Comparison of ENCODE assay signal across 8 cellular contexts in the genomic region with DNA sequence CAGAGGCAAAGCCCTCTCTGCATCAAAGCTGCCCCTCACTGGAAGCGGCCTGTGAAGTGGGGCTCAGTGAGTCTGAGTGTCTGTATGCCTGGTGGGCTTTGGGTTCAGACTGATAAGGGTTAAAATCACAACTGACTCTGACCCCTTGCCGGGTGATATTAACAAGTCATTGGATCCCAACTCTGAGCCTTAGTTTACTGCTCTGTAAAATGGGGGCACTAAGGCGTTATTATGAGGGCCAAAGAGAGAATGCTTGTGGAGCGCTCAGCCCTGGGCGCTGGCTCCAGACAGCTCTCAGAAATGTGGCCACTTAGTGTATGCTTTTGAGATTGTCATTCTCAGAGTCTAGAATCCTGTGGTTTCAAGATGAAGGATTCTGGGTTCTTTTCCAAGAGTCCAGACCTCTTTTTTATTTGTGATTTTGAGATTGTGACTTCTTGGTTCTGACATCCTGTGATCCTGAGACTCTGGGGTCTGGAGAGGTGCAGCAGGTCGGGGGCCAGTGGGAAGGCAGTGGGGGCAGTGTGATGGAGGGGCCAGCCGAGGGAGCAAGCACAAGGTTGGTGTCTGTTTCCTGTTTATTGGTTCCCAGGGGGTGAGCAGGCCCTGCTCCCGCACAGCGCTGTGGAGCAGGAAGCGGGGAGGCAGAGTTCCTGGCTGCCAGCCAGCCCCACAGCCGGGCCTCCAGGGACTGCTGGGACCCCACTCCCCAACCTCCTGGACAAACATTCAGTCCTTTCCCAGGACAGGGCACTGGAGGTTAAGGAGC. TPM values are rescaled to one million over a fixed set of nuclear protein-coding genes. Genes with fewer than 3 reads are reported as not detected.
DNase-seq lines count a peak whose midpoint lies in the region; ATAC-seq, FAIRE-seq and TF ChIP-seq lines count a peak whose summit lies in the region.

No MANE protein-coding gene starts in this region.

- peak overlapping the region; percentile 60 for H3K4me3 Mint-ChIP-seq in glutamatergic neuron (ENCODE audit: unreplicated experiment)

- CTCF ChIA-PET in RWPE1 (lab: Yijun Ruan, JAX), result interaction anchor here (0.6 to 1.0 kb wide), 2 partner anchors 16 to 32 kb away, joined by 3 read pairs; no protein-coding TSS in a partner anchor

- H3K9me3 Mint-ChIP-seq in glutamatergic neuron (ENCODE audit: unreplicated experiment), result peaks cover 6% of the 10 kb centered on the region

- H3K36me3 Mint-ChIP-seq in glutamatergic neuron (ENCODE audit: unreplicated experiment), result peaks cover under 1% of the 10 kb centered on the region

- DNase-seq in GF-D8 (lab: John Stamatoyannopoulos, UW) (peak; percentile 10), RWPE1 (ENCODE audit: low spot score) (no peak), glutamatergic neuron (peak; percentile 52), sciatic nerve (ENCODE audit: low spot score) (no peak), SIG-M5 treated with dmso at 0.1 percent for 504 hours (lab: John Stamatoyannopoulos, UW; ENCODE audit: unreplicated experiment) (no peak), frontal cortex (ENCODE audit: low spot score in 2 of 2) (no peak), NCI-H2227 (lab: John Stamatoyannopoulos, UW; ENCODE audit: unreplicated experiment) (no peak)
- no peak for DNase-seq in activated CD8-positive, alpha-beta memory T cell treated with anti-CD3 and anti-CD28 coated beads, Interleukin-2, amount 50 U/mL, for 48 hours

- TF ChIP-seq CTCF in RWPE1 (conservative IDR thresholded peaks at IDR 0.05; ENCODE audit: low read depth) (no peak), glutamatergic neuron (IDR thresholded peaks at IDR 0.05; ENCODE audit: partially characterized antibody, unreplicated experiment) (no peak)

- peaks cover 33% of the 10 kb centered on the region for H3K4me1 Mint-ChIP-seq in glutamatergic neuron (ENCODE audit: low read depth, unreplicated experiment)

- peak; percentile 71 for ATAC-seq in sciatic nerve

- no peak for FAIRE-seq in frontal cortex (lab: Jason Lieb, UNC)

- H3K27me3 Mint-ChIP-seq in glutamatergic neuron (ENCODE audit: unreplicated experiment), result peaks cover 10% of the 10 kb centered on the region

- intact Hi-C loops in sciatic nerve (cut with DNase I), result no loop called here

- no peak overlapping the region for H3K27ac Mint-ChIP-seq in glutamatergic neuron (ENCODE audit: unreplicated experiment)

- H3K27ac ChIP-seq in RWPE1, result peak overlapping the region; percentile 76

- POLR2A ChIA-PET in RWPE1 (lab: Yijun Ruan, JAX; ENCODE audit: low non-redundant PET), result no interaction called here

RNA-seq across cellular contexts. Expression of a gene that starts 13.4 kb away (rescaled TPM):
- total RNA-seq in glutamatergic neuron (ENCODE audit: unreplicated experiment) (43.3 TPM), sciatic nerve (110 TPM), frontal cortex (16.3 TPM)

RNA-seq across cellular contexts. Expression of a gene that starts 49.4 kb away (rescaled TPM):
- not detected for total RNA-seq in glutamatergic neuron (ENCODE audit: unreplicated experiment)
- total RNA-seq in sciatic nerve, result 3.6 TPM
- under 0.01 TPM for total RNA-seq in frontal cortex

RNA-seq across cellular contexts. Expression of a gene that starts 54.7 kb away (rescaled TPM):
- total RNA-seq in glutamatergic neuron (ENCODE audit: unreplicated experiment) (9.2 TPM), sciatic nerve (9.4 TPM), frontal cortex (2.0 TPM)

Comparison
In these comparisons a context has a peak if more than half of its experiments do, and no peak if none do; other contexts are left out.
1. DNase-seq: peak in GF-D8 (single experiment) and glutamatergic neuron (single experiment); none in RWPE1 (single experiment), sciatic nerve (single experiment), SIG-M5 treated with dmso at 0.1 percent for 504 hours (single experiment), frontal cortex (0 of 2), NCI-H2227 (single experiment) and activated CD8-positive, alpha-beta memory T cell treated with anti-CD3 and anti-CD28 coated beads, Interleukin-2, amount 50 U/mL, for 48 hours (single experiment).